1 cellular context compared by ENCODE assay signal in the genomic region with DNA sequence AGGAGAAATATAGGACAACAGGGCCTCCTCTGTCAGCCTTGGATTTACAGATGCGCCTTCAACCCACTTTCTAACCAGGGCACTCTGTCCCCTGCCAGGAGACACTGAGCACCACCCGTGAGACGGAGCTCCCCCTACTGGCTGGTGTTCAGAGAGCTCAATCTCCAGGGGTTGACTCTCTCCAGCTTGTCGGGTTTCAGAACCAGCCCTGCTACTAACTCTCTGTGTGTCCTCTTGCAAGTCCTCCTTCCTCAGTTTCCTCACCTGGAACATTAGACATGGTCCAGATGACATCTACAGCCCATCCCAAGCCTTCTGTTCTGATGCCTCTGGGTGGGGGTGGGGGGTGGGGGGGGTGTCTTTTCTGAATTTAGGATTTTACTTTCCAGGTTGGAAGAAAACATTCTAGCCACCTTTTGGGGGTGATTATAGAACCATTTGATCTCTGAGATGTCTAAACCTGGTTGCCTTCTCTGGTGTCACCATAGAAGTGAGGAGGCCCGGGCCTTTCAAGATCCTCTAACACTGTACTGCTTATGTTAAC.
TF ChIP-seq lines count a peak whose summit lies in the region.

No MANE protein-coding gene starts in this region.

TF ChIP-seq in K562, 482 proteins besides CTCF, POLR2A, EP300 and RAD21 (continued from another document and continues in another):
- no peak for TF ChIP-seq E2F3 (CRISPR knock-in tag; IDR thresholded peaks at IDR 0.05)
- TF ChIP-seq NFXL1 (CRISPR knock-in tag; IDR thresholded peaks at IDR 0.05): no peak
- no peak for TF ChIP-seq ZNF778 (CRISPR knock-in tag; IDR thresholded peaks at IDR 0.05)
- TF ChIP-seq SETDB1 (IDR thresholded peaks at IDR 0.05; ENCODE audit: low read length): no peak
- TF ChIP-seq AFF4 (CRISPR knock-in tag; IDR thresholded peaks at IDR 0.05): no peak
- no peak for TF ChIP-seq PML (IDR thresholded peaks at IDR 0.05; ENCODE audit: low read length)
- TF ChIP-seq, protein P1, sequence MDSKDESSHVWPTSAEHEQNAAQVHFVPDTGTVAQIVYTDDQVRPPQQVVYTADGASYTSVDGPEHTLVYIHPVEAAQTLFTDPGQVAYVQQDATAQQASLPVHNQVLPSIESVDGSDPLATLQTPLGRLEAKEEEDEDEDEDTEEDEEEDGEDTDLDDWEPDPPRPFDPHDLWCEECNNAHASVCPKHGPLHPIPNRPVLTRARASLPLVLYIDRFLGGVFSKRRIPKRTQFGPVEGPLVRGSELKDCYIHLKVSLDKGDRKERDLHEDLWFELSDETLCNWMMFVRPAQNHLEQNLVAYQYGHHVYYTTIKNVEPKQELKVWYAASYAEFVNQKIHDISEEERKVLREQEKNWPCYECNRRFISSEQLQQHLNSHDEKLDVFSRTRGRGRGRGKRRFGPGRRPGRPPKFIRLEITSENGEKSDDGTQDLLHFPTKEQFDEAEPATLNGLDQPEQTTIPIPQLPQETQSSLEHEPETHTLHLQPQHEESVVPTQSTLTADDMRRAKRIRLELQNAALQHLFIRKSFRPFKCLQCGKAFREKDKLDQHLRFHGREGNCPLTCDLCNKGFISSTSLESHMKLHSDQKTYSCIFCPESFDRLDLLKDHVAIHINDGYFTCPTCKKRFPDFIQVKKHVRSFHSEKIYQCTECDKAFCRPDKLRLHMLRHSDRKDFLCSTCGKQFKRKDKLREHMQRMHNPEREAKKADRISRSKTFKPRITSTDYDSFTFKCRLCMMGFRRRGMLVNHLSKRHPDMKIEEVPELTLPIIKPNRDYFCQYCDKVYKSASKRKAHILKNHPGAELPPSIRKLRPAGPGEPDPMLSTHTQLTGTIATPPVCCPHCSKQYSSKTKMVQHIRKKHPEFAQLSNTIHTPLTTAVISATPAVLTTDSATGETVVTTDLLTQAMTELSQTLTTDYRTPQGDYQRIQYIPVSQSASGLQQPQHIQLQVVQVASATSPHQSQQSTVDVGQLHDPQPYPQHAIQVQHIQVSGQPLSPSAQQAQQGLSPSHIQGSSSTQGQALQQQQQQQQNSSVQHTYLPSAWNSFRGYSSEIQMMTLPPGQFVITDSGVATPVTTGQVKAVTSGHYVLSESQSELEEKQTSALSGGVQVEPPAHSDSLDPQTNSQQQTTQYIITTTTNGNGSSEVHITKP (IDR thresholded peaks at IDR 0.05; ENCODE audit: partially characterized antibody): no peak
- no peak for TF ChIP-seq TCF15 (CRISPR knock-in tag; IDR thresholded peaks at IDR 0.05)
- no peak for TF ChIP-seq TEAD1 (CRISPR knock-in tag; IDR thresholded peaks at IDR 0.05)
- TF ChIP-seq CREB1 (IDR thresholded peaks at IDR 0.05): no peak
- no peak for TF ChIP-seq CREB1 (CRISPR knock-in tag; IDR thresholded peaks at IDR 0.05)
- no peak for TF ChIP-seq SMAD3 (CRISPR knock-in tag; conservative IDR thresholded peaks at IDR 0.05)
- no peak for TF ChIP-seq ATF6 (CRISPR knock-in tag; IDR thresholded peaks at IDR 0.05)
- no peak for TF ChIP-seq ZBTB11 (CRISPR knock-in tag; IDR thresholded peaks at IDR 0.05)
- no peak for TF ChIP-seq TAL1 (IDR thresholded peaks at IDR 0.05)
- TF ChIP-seq MAZ (CRISPR knock-in tag; conservative IDR thresholded peaks at IDR 0.05 in 1 of 2, IDR thresholded peaks at IDR 0.05 in 1 of 2): 0 out of 4 replicates have a peak, but pooled peaks of 1 of the 2 experiments have one; percentile 29
- no peak for TF ChIP-seq RNF2 (IDR thresholded peaks at IDR 0.05)
- no peak for TF ChIP-seq ZMIZ1 (IDR thresholded peaks at IDR 0.05; ENCODE audit: low read depth in 2 of 2, low read length in 2 of 2)
- TF ChIP-seq TAF1 (IDR thresholded peaks at IDR 0.05; ENCODE audit: control insufficient read depth, extremely low read depth, insufficient read depth, low read length, severe bottlenecking): no peak
